ENCODE assay signal across 8 cellular contexts in genomic region chr3:69948246-69948862, GRCh38. TPM values are rescaled to one million over a fixed set of nuclear protein-coding genes. Genes with fewer than 3 reads are reported as not detected.
DNase-seq lines count a peak whose midpoint lies in the region; ATAC-seq and TF ChIP-seq lines count a peak whose summit lies in the region.

No MANE protein-coding gene starts in this region.

- H2AFZ ChIP-seq in mammary epithelial cell (ENCODE audit: low read depth, low read length) = no peak overlapping the region

- H3K27me3 ChIP-seq in mammary epithelial cell (ENCODE audit: insufficient read depth, low read length) = no peaks in the 10 kb centered on the region

- peak; percentile 43 to 57 for TF ChIP-seq CTCF in mammary epithelial cell (conservative IDR thresholded peaks at IDR 0.05 in 1 of 2, IDR thresholded peaks at IDR 0.05 in 1 of 2; ENCODE audit: extremely low read depth in 1 of 2, insufficient read depth in 1 of 2, low read depth in 1 of 2, low read length in 2 of 2)

- DNase-seq in ELR (ENCODE audit: low read depth) = peak; percentile 64
- peak; percentile 47 for DNase-seq in LoVo (ENCODE audit: low spot score)
- peak; percentile 9 for DNase-seq in mammary epithelial cell
- DNase-seq in medulla oblongata (ENCODE audit: extremely low spot score) = peak; percentile 82
- no peak for DNase-seq in stimulated activated CD4-positive, alpha-beta T cell treated with anti-CD3 and anti-CD28 coated beads, Interleukin-1b, Interleukin-23, amount 100 ng/mL, for 48 hours
- DNase-seq in NCI-H146 (lab: John Stamatoyannopoulos, UW) = no peak
- DNase-seq in NK-92 treated with Interleukin-12 subunit alpha and Interleukin-12 subunit beta, amount 100 ng/mL, for 24 hours (lab: John Stamatoyannopoulos, UW) = no peak

- H3K4me3 ChIP-seq in mammary epithelial cell (replicated peaks in 1 of 3; ENCODE audit: insufficient read depth in 1 of 3, low read depth in 2 of 3, low read length in 3 of 3) = no peak overlapping the region

- H3K36me3 ChIP-seq in mammary epithelial cell (ENCODE audit: insufficient read depth, low read length) = no peaks in the 10 kb centered on the region

- ATAC-seq in HG03139 (IDR thresholded peaks at IDR 0.05; ENCODE audit: unreplicated experiment) = no peak

- CTCF ChIA-PET in mammary epithelial cell (lab: Charles Lee; ENCODE audit: low non-redundant PET) = interaction anchor here (0.6 to 0.7 kb wide), 2 partner anchors 230 to 232 kb away, joined by 3 to 8 read pairs; no protein-coding TSS in a partner anchor

- dilution Hi-C loops in mammary epithelial cell (cut with HindIII; ENCODE audit: low sequenced_read_pairs) = loop anchor here (25.0 kb wide), 1 partner anchor 261 kb away; no protein-coding TSS in a partner anchor

- no peak overlapping the region for H3K4me2 ChIP-seq in mammary epithelial cell (ENCODE audit: insufficient read depth, low read depth, low read length)

- intact Hi-C loops in mammary epithelial cell (cut with micrococcal nuclease) = loop anchor here (1.0 to 2.0 kb wide), 3 partner anchors 28 to 257 kb away; no protein-coding TSS in a partner anchor

- no peaks in the 10 kb centered on the region for H3K4me1 ChIP-seq in mammary epithelial cell (ENCODE audit: insufficient read depth, low read length)

- no TSS peak for BruUV-seq in mammary epithelial cell (replicated peaks; lab: Mats Ljungman, UMichigan)

- 18% methylated on average over 4 of the region's 4 CpGs for WGBS in mammary epithelial cell (ENCODE audit: low coverage, missing lambda C conversion rate)

- H4K20me1 ChIP-seq in mammary epithelial cell (ENCODE audit: insufficient read depth, low read length) = no peaks in the 10 kb centered on the region

- H3K27ac ChIP-seq in mammary epithelial cell (ENCODE audit: insufficient read depth, low read depth, low read length) = no peak overlapping the region

- H3K79me2 ChIP-seq in mammary epithelial cell (ENCODE audit: insufficient read depth, low read length) = no peaks in the 10 kb centered on the region

- no peak overlapping the region for H3K9ac ChIP-seq in mammary epithelial cell (ENCODE audit: insufficient read depth, low read length)

- in situ Hi-C loops in mammary epithelial cell (cut with MboI; ENCODE audit: low sequenced_read_pairs in 2 of 2) = loop anchor here (10.0 kb wide), 1 partner anchor 254 kb away; no protein-coding TSS in a partner anchor

- H3K9me3 ChIP-seq in mammary epithelial cell (replicated peaks; ENCODE audit: insufficient read depth, low read length) = no peaks in the 10 kb centered on the region

RNA-seq across cellular contexts. Expression of gene SAMMSON, which starts 51.2 kb away (rescaled TPM):
- not detected for total RNA-seq in mammary epithelial cell
- not detected for polyA plus RNA-seq in mammary epithelial cell
- not detected for polyA minus RNA-seq in mammary epithelial cell

Comparison
In these comparisons a context has a peak if more than half of its experiments do, and no peak if none do; other contexts are left out.
1. DNase-seq: peak in ELR (single experiment), LoVo (single experiment), mammary epithelial cell (single experiment) and medulla oblongata (single experiment); none in stimulated activated CD4-positive, alpha-beta T cell treated with anti-CD3 and anti-CD28 coated beads, Interleukin-1b, Interleukin-23, amount 100 ng/mL, for 48 hours (single experiment), NCI-H146 (single experiment) and NK-92 treated with Interleukin-12 subunit alpha and Interleukin-12 subunit beta, amount 100 ng/mL, for 24 hours (single experiment).